ENCODE assay signal across 8 cellular contexts in the genomic region with DNA sequence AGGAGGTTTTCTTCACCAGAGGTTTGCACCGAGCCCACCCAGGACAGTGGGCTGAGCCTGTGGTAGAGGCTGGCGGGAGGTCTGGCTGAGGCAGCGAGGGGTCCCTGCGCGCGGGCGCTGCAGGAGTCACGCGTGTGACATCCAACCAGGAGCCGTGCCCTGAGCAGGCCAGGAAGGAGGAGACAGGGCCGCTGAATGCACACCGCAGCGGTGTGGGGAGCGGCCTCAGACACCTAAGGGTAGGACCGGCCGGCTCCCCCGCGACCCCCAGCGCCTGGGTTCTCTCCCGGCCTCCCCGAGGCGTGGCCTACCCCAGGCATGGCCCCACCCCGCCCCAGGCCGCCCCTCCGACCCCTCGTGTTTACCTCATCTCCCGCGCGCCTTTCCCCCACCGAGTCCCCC. TPM values are rescaled to one million over a fixed set of nuclear protein-coding genes. Genes with fewer than 3 reads are reported as not detected.
DNase-seq lines count a peak whose midpoint lies in the region; ATAC-seq, FAIRE-seq and TF ChIP-seq lines count a peak whose summit lies in the region.

No MANE protein-coding gene starts in this region.

- POLR2A ChIA-PET in A673 (lab: Charles Lee; ENCODE audit: low non-redundant PET), result no interaction called here

- H3K36me3 ChIP-seq in A673 (ENCODE audit: insufficient read depth, low read length, poor library complexity, severe bottlenecking) (no peaks in the 10 kb centered on the region), osteoblast (ENCODE audit: insufficient read depth, low read length) (no peaks in the 10 kb centered on the region)

- peak overlapping the region; percentile 78 for H3K4me2 ChIP-seq in osteoblast (ENCODE audit: insufficient read depth, low read length)

- TF ChIP-seq POLR2A in GM12892 (IDR thresholded peaks at IDR 0.05; ENCODE audit: low read depth, low read length), result no peak; the same call in 1 of the 2 replicates

- DNase-seq in A673 (ENCODE audit: low spot score) (peak; percentile 43), GM12892 (ENCODE audit: insufficient read length) (peak; percentile 64), NCI-H1930 (lab: John Stamatoyannopoulos, UW) (peak; percentile 35 to 37), foreskin keratinocyte (peak; percentile 18 to 34), osteoblast (ENCODE audit: insufficient read length, low spot score, missing footprints) (peak; percentile 89), amniotic stem cell (lab: John Stamatoyannopoulos, UW) (no peak)
- DNase-seq in activated T-helper 1 cell treated with anti-CD3 and anti-CD28 coated beads, Interleukin-12 subunit alpha, Interleukin-12 subunit beta, Interleukin-2, Interleukin-4 antibody, amounts not matched to agents 30 ng/mL and 10 ng/mL and 1 ng/mL, durations not matched to agents 14 hours and 24 hours and 36 hours (ENCODE audit: low spot score), result peak; percentile 28

- H3K27ac ChIP-seq in A673 (ENCODE audit: low read depth, low read length, poor library complexity, severe bottlenecking) (peak overlapping the region; percentile 73), foreskin keratinocyte (peak overlapping the region; percentile 54), osteoblast (ENCODE audit: low read depth, low read length) (no peak overlapping the region)

- peak overlapping the region; percentile 73 for H2AFZ ChIP-seq in osteoblast (ENCODE audit: low read length)

- H3K9me3 ChIP-seq in A673 (ENCODE audit: low read depth, low read length, poor library complexity, severe bottlenecking) (peaks cover 21% of the 10 kb centered on the region), osteoblast (ENCODE audit: low read depth, low read length) (no peaks in the 10 kb centered on the region)

- intact Hi-C loops in A673 (cut with micrococcal nuclease; ENCODE audit: unreplicated experiment), result no loop called here
- intact Hi-C loops in activated T-helper 1 cell treated with anti-CD3 and anti-CD28 coated beads, Interleukin-12 subunit alpha, Interleukin-12 subunit beta, Interleukin-2, Interleukin-4 antibody, amounts not matched to agents 30 ng/mL and 10 ng/mL and 1 ng/mL, durations not matched to agents 14 hours and 24 hours and 36 hours (cut with micrococcal nuclease), result loop anchor here (5.0 to 10.0 kb wide), 6 partner anchors 111 to 1511 kb away; partner anchors contain the start of genes CHCHD6, MCM2, PLXNA1 and TPRA1

- H3K4me3 ChIP-seq in A673 (ENCODE audit: low read depth, low read length, poor library complexity, severe bottlenecking) (peak overlapping the region; percentile 66), osteoblast (ENCODE audit: insufficient read depth, low read length) (peak overlapping the region; percentile 72)

- no peak for FAIRE-seq in GM12892 (lab: Jason Lieb, UNC)

- H3K4me1 Mint-ChIP-seq in activated T-helper 1 cell treated with anti-CD3 and anti-CD28 coated beads, Interleukin-12 subunit alpha, Interleukin-12 subunit beta, Interleukin-2, Interleukin-4 antibody, amounts not matched to agents 30 ng/mL and 10 ng/mL and 1 ng/mL, durations not matched to agents 14 hours and 24 hours and 36 hours (ENCODE audit: low read depth), result peaks cover 26% of the 10 kb centered on the region

- no TSS peak for BruUV-seq in A673 (replicated peaks; lab: Mats Ljungman, UMichigan)

- H3K4me3 Mint-ChIP-seq in activated T-helper 1 cell treated with anti-CD3 and anti-CD28 coated beads, Interleukin-12 subunit alpha, Interleukin-12 subunit beta, Interleukin-2, Interleukin-4 antibody, amounts not matched to agents 30 ng/mL and 10 ng/mL and 1 ng/mL, durations not matched to agents 14 hours and 24 hours and 36 hours, result peak overlapping the region; percentile 93

- TF ChIP-seq CTCF in A673 (conservative IDR thresholded peaks at IDR 0.05; ENCODE audit: low read depth, low read length), result no peak
- TF ChIP-seq CTCF in foreskin keratinocyte (conservative IDR thresholded peaks at IDR 0.05), result no peak
- TF ChIP-seq CTCF in osteoblast (IDR thresholded peaks at IDR 0.05; ENCODE audit: extremely low read depth, low read depth, low read length), result no peak

- H3K27ac Mint-ChIP-seq in activated T-helper 1 cell treated with anti-CD3 and anti-CD28 coated beads, Interleukin-12 subunit alpha, Interleukin-12 subunit beta, Interleukin-2, Interleukin-4 antibody, amounts not matched to agents 30 ng/mL and 10 ng/mL and 1 ng/mL, durations not matched to agents 14 hours and 24 hours and 36 hours, result peak overlapping the region; percentile 89

- H3K4me1 ChIP-seq in A673 (ENCODE audit: insufficient read depth, low read length, poor library complexity, severe bottlenecking), result peaks cover 6% of the 10 kb centered on the region
- peaks cover 18% of the 10 kb centered on the region for H3K4me1 ChIP-seq in foreskin keratinocyte
- no peaks in the 10 kb centered on the region for H3K4me1 ChIP-seq in osteoblast (ENCODE audit: insufficient read depth, low read length)

- CTCF ChIA-PET in A673 (lab: Charles Lee), result no interaction called here

- no peaks in the 10 kb centered on the region for H3K27me3 Mint-ChIP-seq in activated T-helper 1 cell treated with anti-CD3 and anti-CD28 coated beads, Interleukin-12 subunit alpha, Interleukin-12 subunit beta, Interleukin-2, Interleukin-4 antibody, amounts not matched to agents 30 ng/mL and 10 ng/mL and 1 ng/mL, durations not matched to agents 14 hours and 24 hours and 36 hours (ENCODE audit: insufficient read depth)

- peaks cover 4% of the 10 kb centered on the region for H4K20me1 ChIP-seq in osteoblast (ENCODE audit: insufficient read depth, low read length)

- no peaks in the 10 kb centered on the region for H3K79me2 ChIP-seq in osteoblast (ENCODE audit: insufficient read depth, low read length)

- H3K9me3 Mint-ChIP-seq in activated T-helper 1 cell treated with anti-CD3 and anti-CD28 coated beads, Interleukin-12 subunit alpha, Interleukin-12 subunit beta, Interleukin-2, Interleukin-4 antibody, amounts not matched to agents 30 ng/mL and 10 ng/mL and 1 ng/mL, durations not matched to agents 14 hours and 24 hours and 36 hours, result peaks cover 9% of the 10 kb centered on the region

- H3K27me3 ChIP-seq in A673 (replicated peaks; ENCODE audit: insufficient read depth, low read depth, low read length, poor library complexity) (no peaks in the 10 kb centered on the region), foreskin keratinocyte (no peaks in the 10 kb centered on the region), osteoblast (ENCODE audit: insufficient read depth, low read length) (no peaks in the 10 kb centered on the region)

- ATAC-seq in HG02884 (IDR thresholded peaks at IDR 0.05; ENCODE audit: unreplicated experiment) (peak; percentile 42), foreskin keratinocyte (peak; percentile 51)

- H3K36me3 Mint-ChIP-seq in activated T-helper 1 cell treated with anti-CD3 and anti-CD28 coated beads, Interleukin-12 subunit alpha, Interleukin-12 subunit beta, Interleukin-2, Interleukin-4 antibody, amounts not matched to agents 30 ng/mL and 10 ng/mL and 1 ng/mL, durations not matched to agents 14 hours and 24 hours and 36 hours (ENCODE audit: low read depth), result no peaks in the 10 kb centered on the region

RNA-seq across cellular contexts. Expression of gene SLC41A3, which starts 0.4 kb away (rescaled TPM):
- total RNA-seq in A673 (2021), result 56.5 and 62.8 TPM in 2 replicates
- 15.4 TPM for polyA plus RNA-seq in GM12892 (2012; ENCODE audit: missing spikeins)
- 17.3 and 23.4 TPM in 2 replicates for total RNA-seq in activated T-helper 1 cell treated with anti-CD3 and anti-CD28 coated beads, Interleukin-12 subunit alpha, Interleukin-12 subunit beta, Interleukin-2, Interleukin-4 antibody, amounts not matched to agents 30 ng/mL and 10 ng/mL and 1 ng/mL, durations not matched to agents 14 hours and 24 hours and 36 hours
- total RNA-seq in foreskin keratinocyte, result 28.8 and 29.4 TPM in 2 replicates
- 28.1 and 29.1 TPM in 2 replicates for polyA plus RNA-seq in foreskin keratinocyte
- total RNA-seq in osteoblast, result 41.5 and 59.4 TPM in 2 replicates
